8 cellular contexts compared by ENCODE assay signal in the genomic region with DNA sequence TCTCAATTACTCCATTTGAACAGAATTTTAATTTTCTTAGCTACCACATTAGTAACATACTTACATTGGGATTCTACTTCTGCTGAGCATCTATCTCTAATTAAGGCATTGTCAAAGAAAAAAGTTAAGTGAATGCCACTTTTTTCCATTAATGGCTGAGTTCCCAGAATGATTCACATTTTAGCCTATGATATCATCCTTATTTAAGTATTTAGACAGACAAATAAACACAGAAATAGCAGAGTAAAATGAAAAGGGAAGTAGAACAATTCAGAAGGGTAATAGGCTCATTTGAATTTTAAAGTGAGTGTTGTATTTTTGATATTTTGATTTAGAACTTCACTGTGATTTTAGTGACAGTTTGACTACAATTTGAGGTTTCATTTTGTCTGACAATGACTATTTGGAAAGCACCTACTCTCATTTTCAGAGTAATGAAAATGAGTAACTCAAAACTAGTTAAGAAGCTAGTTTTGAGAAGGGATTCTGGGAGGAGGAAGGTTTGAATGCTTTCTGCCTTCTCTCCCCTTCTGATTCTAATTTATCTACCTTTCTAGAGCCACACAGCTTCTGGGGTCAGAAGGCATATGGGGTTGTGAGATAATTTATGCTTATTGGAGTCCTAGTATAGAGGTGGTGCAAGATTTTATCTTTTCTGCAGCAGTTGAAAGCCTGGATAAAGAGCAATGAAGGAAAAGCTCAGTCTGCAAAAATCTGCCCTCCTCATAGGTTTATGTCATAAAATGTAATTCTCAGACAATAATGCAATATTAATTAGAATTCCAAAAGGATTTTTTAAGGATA. TPM values are rescaled to one million over a fixed set of nuclear protein-coding genes. Genes with fewer than 3 reads are reported as not detected.
A peak's percentile ranks its signal among the peaks of the same experiment; 100 is the strongest.
DNase-seq lines count a peak whose midpoint lies in the region; ATAC-seq lines count a peak whose summit lies in the region.

No MANE protein-coding gene starts in this region.

- peak overlapping the region; percentile 59 for H3K4me3 Mint-ChIP-seq in activated naive CD4-positive, alpha-beta T cell treated with anti-CD3 and anti-CD28 coated beads, Interleukin-2, amount 50 U/mL, for 24 hours
- peak overlapping the region; percentile 38 for H3K4me3 Mint-ChIP-seq in activated T-helper 17 cell treated with anti-CD3 and anti-CD28 coated beads, Interleukin-2, amount 50 U/mL, for 72 hours

- no peaks in the 10 kb centered on the region for H3K27me3 Mint-ChIP-seq in activated naive CD4-positive, alpha-beta T cell treated with anti-CD3 and anti-CD28 coated beads, Interleukin-2, amount 50 U/mL, for 24 hours
- H3K27me3 Mint-ChIP-seq in activated T-helper 17 cell treated with anti-CD3 and anti-CD28 coated beads, Interleukin-2, amount 50 U/mL, for 72 hours: no peaks in the 10 kb centered on the region

- peak; percentile 62 for ATAC-seq in HG02981 (IDR thresholded peaks at IDR 0.05; ENCODE audit: unreplicated experiment)
- peak; percentile 88 for ATAC-seq in activated T-helper 17 cell treated with anti-CD3 and anti-CD28 coated beads, Interleukin-2, amount 50 U/mL, for 72 hours (replicated peaks)

- H3K36me3 Mint-ChIP-seq in activated naive CD4-positive, alpha-beta T cell treated with anti-CD3 and anti-CD28 coated beads, Interleukin-2, amount 50 U/mL, for 24 hours: peaks cover 19% of the 10 kb centered on the region
- H3K36me3 Mint-ChIP-seq in activated T-helper 17 cell treated with anti-CD3 and anti-CD28 coated beads, Interleukin-2, amount 50 U/mL, for 72 hours (ENCODE audit: low read depth): peaks cover 41% of the 10 kb centered on the region

- no peak for DNase-seq in activated naive CD4-positive, alpha-beta T cell treated with Interleukin-2 at 50 U/mL for 16 hours
- DNase-seq in kidney tubule cell (ENCODE audit: low spot score): peak; percentile 68
- no peak for DNase-seq in DMS53 treated with DMSO at 0.1 percent for 48 hours (lab: John Stamatoyannopoulos, UW; ENCODE audit: unreplicated experiment)
- DNase-seq in effector CD4-positive, alpha-beta T cell: no peak
- no peak for DNase-seq in DMS79 (lab: John Stamatoyannopoulos, UW)

- peaks cover 54% of the 10 kb centered on the region for H3K4me1 Mint-ChIP-seq in activated naive CD4-positive, alpha-beta T cell treated with anti-CD3 and anti-CD28 coated beads, Interleukin-2, amount 50 U/mL, for 24 hours
- H3K4me1 Mint-ChIP-seq in activated T-helper 17 cell treated with anti-CD3 and anti-CD28 coated beads, Interleukin-2, amount 50 U/mL, for 72 hours: peaks cover 27% of the 10 kb centered on the region

- H3K27ac Mint-ChIP-seq in activated naive CD4-positive, alpha-beta T cell treated with anti-CD3 and anti-CD28 coated beads, Interleukin-2, amount 50 U/mL, for 24 hours: peak overlapping the region; percentile 79
- peak overlapping the region; percentile 61 for H3K27ac Mint-ChIP-seq in activated T-helper 17 cell treated with anti-CD3 and anti-CD28 coated beads, Interleukin-2, amount 50 U/mL, for 72 hours

- H3K9me3 Mint-ChIP-seq in activated naive CD4-positive, alpha-beta T cell treated with anti-CD3 and anti-CD28 coated beads, Interleukin-2, amount 50 U/mL, for 24 hours: no peaks in the 10 kb centered on the region
- no peaks in the 10 kb centered on the region for H3K9me3 Mint-ChIP-seq in activated T-helper 17 cell treated with anti-CD3 and anti-CD28 coated beads, Interleukin-2, amount 50 U/mL, for 72 hours

RNA-seq across cellular contexts. Expression of a gene that starts 15.5 kb away (rescaled TPM):
- total RNA-seq in activated T-helper 17 cell treated with anti-CD3 and anti-CD28 coated beads, Interleukin-2, amount 50 U/mL, for 72 hours: 10 to 100 TPM; 22.7 to 33.5 TPM
